23 cellular contexts compared by ENCODE assay signal in genomic region chr17:9055281-9055680, GRCh38. TPM values are rescaled to one million over a fixed set of nuclear protein-coding genes. Genes with fewer than 3 reads are reported as not detected.
"Had no signal": no experiment of that assay in that cellular context is flagged by ENCODE, and none has a peak within 500 bp of the region (broad histone marks: within the 10 kb centered on the region; RNA-seq: fewer than 3 reads in every experiment).

No MANE protein-coding gene starts in this region.

- DNase-seq: cerebellar nuclear complex; cortex of kidney; effector CD4-positive, alpha-beta T cell; foreskin fibroblast; heart left ventricle; left ventricle myocardium superior; lower lobe of right lung; naive thymus-derived CD8-positive, alpha-beta T cell; occipital lobe; ovary; sigmoid colon; stimulated activated CD4-positive, alpha-beta T cell treated with anti-CD3 and anti-CD28 coated beads, Interleukin-2, amount 100 ng/mL, for 24 hours; stimulated activated CD4-positive, alpha-beta T cell treated with anti-CD3 and anti-CD28 coated beads, Interleukin-4, amount 100 ng/mL, for 24 hours; stimulated activated naive CD4-positive, alpha-beta T cell treated with Interleukin-2 at 50 U/mL for 16 hours; stomach; thyroid gland; trophoblast cell had no signal

- H3K27ac ChIP-seq: epithelial cell of prostate, gastroesophageal sphincter, heart left ventricle, hepatocyte, lower lobe of right lung, ovary, sigmoid colon, stomach, thyroid gland had no signal

- H2AFZ ChIP-seq: hepatocyte had no signal

- H3K27me3 ChIP-seq: gastroesophageal sphincter, heart left ventricle, ovary, sigmoid colon, stomach, thyroid gland had no signal

- H3K9me3 ChIP-seq: lower lobe of right lung, ovary, sigmoid colon, stomach, thyroid gland had no signal

- ATAC-seq: esophagus mucosa; gastroesophageal sphincter; heart left ventricle; left ventricle myocardium superior; lower lobe of right lung; naive thymus-derived CD8-positive, alpha-beta T cell; stimulated activated effector memory CD8-positive, alpha-beta T cell treated with anti-CD3 and anti-CD28 coated beads, Interleukin-12 subunit alpha, Interleukin-12 subunit beta, amount 100 ng/mL, for 72 hours had no signal

- H3K36me3 Mint-ChIP-seq: naive thymus-derived CD8-positive, alpha-beta T cell; stimulated activated effector memory CD8-positive, alpha-beta T cell treated with anti-CD3 and anti-CD28 coated beads, Interleukin-12 subunit alpha, Interleukin-12 subunit beta, amount 100 ng/mL, for 72 hours had no signal

- H3K4me3 ChIP-seq: gastroesophageal sphincter, heart left ventricle, hepatocyte, lower lobe of right lung, ovary, sigmoid colon, stomach, thyroid gland had no signal

- H3K4me1 ChIP-seq: heart left ventricle, lower lobe of right lung, thyroid gland had no signal

- H3K36me3 ChIP-seq: heart left ventricle, lower lobe of right lung, ovary, sigmoid colon, stomach, thyroid gland had no signal

- H3K27ac Mint-ChIP-seq: naive thymus-derived CD8-positive, alpha-beta T cell; nephron progenitor cell; stimulated activated effector memory CD8-positive, alpha-beta T cell treated with anti-CD3 and anti-CD28 coated beads, Interleukin-12 subunit alpha, Interleukin-12 subunit beta, amount 100 ng/mL, for 72 hours had no signal

- H3K9me3 Mint-ChIP-seq: naive thymus-derived CD8-positive, alpha-beta T cell; nephron progenitor cell; stimulated activated effector memory CD8-positive, alpha-beta T cell treated with anti-CD3 and anti-CD28 coated beads, Interleukin-12 subunit alpha, Interleukin-12 subunit beta, amount 100 ng/mL, for 72 hours had no signal

- H3K4me3 Mint-ChIP-seq: naive thymus-derived CD8-positive, alpha-beta T cell; nephron progenitor cell; stimulated activated effector memory CD8-positive, alpha-beta T cell treated with anti-CD3 and anti-CD28 coated beads, Interleukin-12 subunit alpha, Interleukin-12 subunit beta, amount 100 ng/mL, for 72 hours had no signal

- H3K79me2 ChIP-seq: hepatocyte had no signal

RNA-seq across cellular contexts. Expression of gene NTN1, which starts 34.0 kb away (rescaled TPM):
- polyA plus RNA-seq: naive thymus-derived CD8-positive, alpha-beta T cell had no signal
